In genomic region chr20:49361872-49362663, GRCh38 we compare ENCODE assay signal across 21 cellular contexts.
"Had no signal": no experiment of that assay in that cellular context is flagged by ENCODE, and none has a peak within 500 bp of the region (broad histone marks: within the 10 kb centered on the region; RNA-seq: fewer than 3 reads in every experiment).

No MANE protein-coding gene starts in this region.

- ATAC-seq: activated naive CD8-positive, alpha-beta T cell treated with anti-CD3 and anti-CD28 coated beads, Interleukin-2, amount 50 U/mL, for 24 hours; effector memory CD8-positive, alpha-beta T cell; left colon; lower lobe of right lung; right lobe of liver; stimulated activated naive CD8-positive, alpha-beta T cell treated with anti-CD3 and anti-CD28 coated beads, Interleukin-15, amount 100 ng/mL, for 72 hours had no signal

- DNase-seq: activated CD4-positive, alpha-beta T cell treated with anti-CD3 and anti-CD28 coated beads, Interleukin-2, amount 50 U/mL, for 1 hour; activated CD4-positive, CD25-positive, alpha-beta regulatory T cell treated with anti-CD3 and anti-CD28 coated beads, Interleukin-2, amount 50 U/mL, for 72 hours; activated CD8-positive, alpha-beta memory T cell treated with anti-CD3 and anti-CD28 coated beads, Interleukin-2, amount 50 U/mL, for 48 hours; activated effector memory CD4-positive, alpha-beta T cell treated with Interleukin-2 at 50 U/mL for 16 hours; activated naive CD4-positive, alpha-beta T cell treated with anti-CD3 and anti-CD28 coated beads, Interleukin-2, amount 10 ng/mL, durations not matched to agents 7 days and 5 days; activated naive CD8-positive, alpha-beta T cell treated with anti-CD3 and anti-CD28 coated beads, Interleukin-2, amount 50 U/mL, for 24 hours; activated T-cell treated with anti-CD3 and anti-CD28 coated beads, Interleukin-2, amount 50 U/mL, for 48 hours; dermis blood vessel endothelial cell; effector memory CD8-positive, alpha-beta T cell; hippocampal formation; islet precursor cell; lower lobe of right lung; nephron progenitor cell; right lobe of liver; stimulated activated CD4-positive, alpha-beta T cell treated with anti-CD3 and anti-CD28 coated beads, Interleukin-4, amount 100 ng/mL, for 1 hour; stimulated activated naive CD8-positive, alpha-beta T cell treated with anti-CD3 and anti-CD28 coated beads, Interleukin-15, amount 100 ng/mL, for 72 hours had no signal

- H3K4me1 ChIP-seq: lower lobe of right lung, suprapubic skin had no signal

- H3K27ac ChIP-seq: ascending aorta, lower lobe of right lung, suprapubic skin, VCaP had no signal

- H3K4me3 ChIP-seq: ascending aorta, lower lobe of right lung, right lobe of liver, smooth muscle cell, suprapubic skin had no signal

- H3K4me2 ChIP-seq: smooth muscle cell had no signal

- H3K9me3 ChIP-seq: ascending aorta, lower lobe of right lung, right lobe of liver, suprapubic skin had no signal

- H3K36me3 ChIP-seq: ascending aorta, lower lobe of right lung, right lobe of liver, suprapubic skin had no signal

- H3K27me3 ChIP-seq: ascending aorta, right lobe of liver, suprapubic skin had no signal
